18 cellular contexts compared by ENCODE assay signal in the genomic region with DNA sequence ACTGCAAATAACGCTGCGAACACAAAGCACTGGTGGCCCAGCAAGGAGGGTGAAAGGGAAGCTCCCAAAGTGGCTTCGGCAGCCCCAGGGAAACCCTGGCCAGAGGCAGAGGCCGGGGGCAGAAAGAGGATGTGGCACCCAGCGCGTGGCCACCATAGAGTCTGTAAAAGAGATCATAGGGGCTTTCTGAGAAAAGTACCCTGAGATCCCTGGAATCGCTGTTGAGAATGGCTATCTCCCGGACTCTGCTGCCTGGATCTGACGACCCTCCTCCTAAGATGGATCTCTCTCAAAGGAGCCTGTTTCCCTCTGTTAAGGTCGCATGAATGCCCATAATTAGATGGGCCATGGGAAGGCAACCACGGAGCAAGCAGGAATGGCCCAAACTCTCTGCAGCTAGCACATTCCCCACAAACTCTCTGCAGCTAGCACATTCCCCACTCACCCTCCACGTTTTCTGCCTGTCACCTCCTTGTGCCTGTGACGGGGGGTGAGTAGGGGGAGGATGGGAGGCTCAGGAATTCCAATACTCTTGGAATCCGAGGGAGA.
DNase-seq lines count a peak whose midpoint lies in the region; ATAC-seq, FAIRE-seq and TF ChIP-seq lines count a peak whose summit lies in the region.
"Had no signal": no experiment of that assay in that cellular context is flagged by ENCODE, and none has a peak within 500 bp of the region (broad histone marks: within the 10 kb centered on the region; RNA-seq: fewer than 3 reads in every experiment).

No MANE protein-coding gene starts in this region.

- peak; percentile 71 to 78 for ATAC-seq in stimulated activated naive B cell treated with anti-CD40 and anti-IgM and Interleukin-4, amounts not matched to agents 10 μg/mL and 1 μg/mL and 100 μg/mL, for 72 hours (replicated peaks)
- ATAC-seq in GM21381 (IDR thresholded peaks at IDR 0.05; ENCODE audit: unreplicated experiment) = no peak
- ATAC-seq: activated T-cell treated with anti-CD3 and anti-CD28 coated beads, Interleukin-2, amount 50 U/mL, for 4 hours; left cardiac atrium; right lobe of liver had no signal

- intact Hi-C loops in activated CD4-positive, alpha-beta T cell treated with anti-CD3 and anti-CD28 coated beads, Interleukin-2, amount 10 ng/mL, durations not matched to agents 24 days and 14 days (cut with micrococcal nuclease) = no loop called here

- peak overlapping the region in 4 of 6 donors; percentile 43 to 67 (median 61) for H3K27ac Mint-ChIP-seq in immature natural killer cell
- peak overlapping the region; percentile 42 for H3K27ac Mint-ChIP-seq in stimulated activated naive B cell treated with anti-CD40 and anti-IgM and Interleukin-4, amounts not matched to agents 10 μg/mL and 1 μg/mL and 100 μg/mL, for 72 hours
- H3K27ac Mint-ChIP-seq in activated CD4-positive, alpha-beta T cell treated with anti-CD3 and anti-CD28 coated beads, Interleukin-2, amount 10 ng/mL, durations not matched to agents 24 days and 14 days = no peak overlapping the region
- H3K27ac Mint-ChIP-seq: activated naive CD4-positive, alpha-beta T cell treated with anti-CD3 and anti-CD28 coated beads for 36 hours; dendritic cell treated with granulocyte-macrophage colony-stimulating factor and Interleukin-4, amounts not matched to agents 40 ng/mL and 50 ng/mL, for 4 days; mesothelial cell of epicardium had no signal

- H3K36me3 Mint-ChIP-seq in immature natural killer cell = peaks cover 8 to 18% (median 10%) of the 10 kb centered on the region in 3 donors
- peaks cover 36 to 74% of the 10 kb centered on the region in 2 donors for H3K36me3 Mint-ChIP-seq in stimulated activated naive B cell treated with anti-CD40 and anti-IgM and Interleukin-4, amounts not matched to agents 10 μg/mL and 1 μg/mL and 100 μg/mL, for 72 hours
- peaks cover 15% of the 10 kb centered on the region for H3K36me3 Mint-ChIP-seq in activated CD4-positive, alpha-beta T cell treated with anti-CD3 and anti-CD28 coated beads, Interleukin-2, amount 10 ng/mL, durations not matched to agents 24 days and 14 days (ENCODE audit: low read depth)

- DNase-seq in GM12891 (ENCODE audit: insufficient read length, low spot score) (no peak), MV-4-11 (lab: John Stamatoyannopoulos, UW) (peak; percentile 58), immature natural killer cell (no peak), DMS79 treated with DMSO at 0.1 percent for 48 hours (lab: John Stamatoyannopoulos, UW) (no peak)
- DNase-seq in stimulated activated naive B cell treated with anti-CD40 and anti-IgM and Interleukin-4, amounts not matched to agents 10 μg/mL and 1 μg/mL and 100 μg/mL, for 72 hours = peak; percentile 23
- no peak for DNase-seq in activated CD4-positive, alpha-beta T cell treated with anti-CD3 and anti-CD28 coated beads, Interleukin-2, amount 10 ng/mL, durations not matched to agents 24 days and 14 days
- DNase-seq: activated naive CD4-positive, alpha-beta T cell treated with anti-CD3 and anti-CD28 coated beads for 36 hours; activated T-cell treated with anti-CD3 and anti-CD28 coated beads, Interleukin-2, amount 50 U/mL, for 4 hours; glutamatergic neuron; left cardiac atrium; NCI-H1694 treated with DMSO at 0.1 percent for 48 hours; right lobe of liver had no signal

- peaks cover 0 to 5% (median 2%) of the 10 kb centered on the region in 3 donors for H3K27me3 Mint-ChIP-seq in immature natural killer cell (ENCODE audit: low read depth in 3 of 3)
- H3K27me3 Mint-ChIP-seq in stimulated activated naive B cell treated with anti-CD40 and anti-IgM and Interleukin-4, amounts not matched to agents 10 μg/mL and 1 μg/mL and 100 μg/mL, for 72 hours = no peaks in the 10 kb centered on the region
- H3K27me3 Mint-ChIP-seq in activated CD4-positive, alpha-beta T cell treated with anti-CD3 and anti-CD28 coated beads, Interleukin-2, amount 10 ng/mL, durations not matched to agents 24 days and 14 days = no peaks in the 10 kb centered on the region
- H3K27me3 Mint-ChIP-seq: dendritic cell treated with granulocyte-macrophage colony-stimulating factor and Interleukin-4, amounts not matched to agents 40 ng/mL and 50 ng/mL, for 4 days had no signal

- H3K4me1 Mint-ChIP-seq in immature natural killer cell = peaks cover 46 to 49% of the 10 kb centered on the region in 2 donors
- peaks cover 16 to 19% of the 10 kb centered on the region in 2 donors for H3K4me1 Mint-ChIP-seq in stimulated activated naive B cell treated with anti-CD40 and anti-IgM and Interleukin-4, amounts not matched to agents 10 μg/mL and 1 μg/mL and 100 μg/mL, for 72 hours
- peaks cover 8% of the 10 kb centered on the region for H3K4me1 Mint-ChIP-seq in activated CD4-positive, alpha-beta T cell treated with anti-CD3 and anti-CD28 coated beads, Interleukin-2, amount 10 ng/mL, durations not matched to agents 24 days and 14 days

- no peaks in the 10 kb centered on the region for H3K9me3 Mint-ChIP-seq in immature natural killer cell
- peaks cover 7 to 8% of the 10 kb centered on the region in 2 donors for H3K9me3 Mint-ChIP-seq in stimulated activated naive B cell treated with anti-CD40 and anti-IgM and Interleukin-4, amounts not matched to agents 10 μg/mL and 1 μg/mL and 100 μg/mL, for 72 hours
- peaks cover 3% of the 10 kb centered on the region for H3K9me3 Mint-ChIP-seq in activated CD4-positive, alpha-beta T cell treated with anti-CD3 and anti-CD28 coated beads, Interleukin-2, amount 10 ng/mL, durations not matched to agents 24 days and 14 days
- H3K9me3 Mint-ChIP-seq: activated naive CD4-positive, alpha-beta T cell treated with anti-CD3 and anti-CD28 coated beads for 36 hours; nephron had no signal

- H3K4me3 Mint-ChIP-seq in immature natural killer cell = peak overlapping the region in 2 of 5 donors; percentile 11 to 83
- no peak overlapping the region for H3K4me3 Mint-ChIP-seq in stimulated activated naive B cell treated with anti-CD40 and anti-IgM and Interleukin-4, amounts not matched to agents 10 μg/mL and 1 μg/mL and 100 μg/mL, for 72 hours
- no peak overlapping the region for H3K4me3 Mint-ChIP-seq in activated CD4-positive, alpha-beta T cell treated with anti-CD3 and anti-CD28 coated beads, Interleukin-2, amount 10 ng/mL, durations not matched to agents 24 days and 14 days
- H3K4me3 Mint-ChIP-seq: activated naive CD4-positive, alpha-beta T cell treated with anti-CD3 and anti-CD28 coated beads for 36 hours; activated T-cell treated with anti-CD3 and anti-CD28 coated beads, Interleukin-2, amount 50 U/mL, for 4 hours; dendritic cell treated with granulocyte-macrophage colony-stimulating factor and Interleukin-4, amounts not matched to agents 40 ng/mL and 50 ng/mL, for 4 days; mesothelial cell of epicardium; nephron had no signal

- no peak for FAIRE-seq in GM12891 (lab: Jason Lieb, UNC)
- FAIRE-seq: HTR-8/SVneo, urothelium cell line had no signal

- TF ChIP-seq POLR2A in GM12891 (IDR thresholded peaks at IDR 0.05; ENCODE audit: low read depth, low read length) = no peak

TF ChIP-seq in GM12891, 5 proteins besides CTCF, POLR2A, EP300 and RAD21:
- no peak for TF ChIP-seq POU2F2 (IDR thresholded peaks at IDR 0.05; ENCODE audit: low read depth, low read length)
- TF ChIP-seq POLR2AphosphoS5 (IDR thresholded peaks at IDR 0.05; ENCODE audit: low read depth, low read length) = peak; percentile 36; the same call in 1 of the 2 replicates
- TF ChIP-seq SPI1 (IDR thresholded peaks at IDR 0.05; ENCODE audit: low read depth, low read length) = peak; percentile 81
TF ChIP-seq in GM12891: peak in this region for 2.

Comparison
In these comparisons a context has a peak if more than half of its experiments do, and no peak if none do; other contexts are left out.
1. DNase-seq: peak in MV-4-11 (single experiment) and stimulated activated naive B cell treated with anti-CD40 and anti-IgM and Interleukin-4, amounts not matched to agents 10 μg/mL and 1 μg/mL and 100 μg/mL, for 72 hours (single experiment); none in GM12891 (single experiment), immature natural killer cell (0 of 3), activated CD4-positive, alpha-beta T cell treated with anti-CD3 and anti-CD28 coated beads, Interleukin-2, amount 10 ng/mL, durations not matched to agents 24 days and 14 days (single experiment) and DMS79 treated with DMSO at 0.1 percent for 48 hours (single experiment).